In the genomic region with DNA sequence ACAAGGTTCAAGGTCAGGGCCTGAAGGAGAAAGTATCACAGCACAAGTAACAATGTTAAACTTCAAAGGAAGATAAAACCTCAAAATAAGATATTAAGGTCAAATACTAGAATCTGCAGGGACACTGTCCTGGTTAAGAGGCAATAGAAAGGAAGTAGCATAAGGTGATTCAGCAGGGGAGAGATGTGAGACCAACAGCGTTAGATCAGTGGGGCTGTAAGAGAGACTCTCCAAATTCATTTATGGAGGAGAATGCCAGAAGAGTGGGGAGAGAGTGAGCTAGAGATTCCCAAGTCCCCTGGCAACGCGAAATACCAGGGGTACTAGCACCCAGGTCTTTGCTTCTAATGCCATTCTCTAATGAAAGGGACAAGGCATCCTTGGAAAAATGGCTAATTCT, we compare ENCODE assay signal across 23 cellular contexts.
"Had no signal": no experiment of that assay in that cellular context is flagged by ENCODE, and none has a peak within 500 bp of the region (broad histone marks: within the 10 kb centered on the region; RNA-seq: fewer than 3 reads in every experiment).

No MANE protein-coding gene starts in this region.

- ATAC-seq: foreskin keratinocyte; heart right ventricle; left cardiac atrium; left lung; left ventricle myocardium superior; lower lobe of right lung; naive thymus-derived CD4-positive, alpha-beta T cell; natural killer cell had no signal

- DNase-seq: colonic mucosa; dermis blood vessel endothelial cell; effector CD4-positive, alpha-beta T cell; effector memory CD4-positive, alpha-beta T cell; foreskin keratinocyte; glutamatergic neuron; head of caudate nucleus; heart right ventricle; hippocampal formation; left cardiac atrium; left lung; left ventricle myocardium superior; lower lobe of right lung; mesendoderm; midbrain; naive thymus-derived CD4-positive, alpha-beta T cell; natural killer cell had no signal

- H3K9me3 ChIP-seq: colonic mucosa, esophagus muscularis mucosa, left lung, lower lobe of right lung had no signal

- H3K4me1 ChIP-seq: colonic mucosa, foreskin keratinocyte, heart right ventricle, left lung, lower lobe of right lung had no signal

- H3K4me3 ChIP-seq: colonic mucosa, dorsolateral prefrontal cortex, esophagus muscularis mucosa, heart right ventricle, left lung, lower lobe of right lung had no signal

- H3K27ac ChIP-seq: colonic mucosa, esophagus muscularis mucosa, foreskin keratinocyte, heart right ventricle, left lung, lower lobe of right lung had no signal

- H3K36me3 ChIP-seq: colonic mucosa, esophagus muscularis mucosa, heart right ventricle, left lung, lower lobe of right lung had no signal

- H3K27me3 ChIP-seq: colonic mucosa, dorsolateral prefrontal cortex, esophagus muscularis mucosa, foreskin keratinocyte, heart right ventricle, left lung had no signal

- FAIRE-seq: endothelial cell of umbilical vein, frontal cortex, islet of Langerhans, keratinocyte had no signal
